Comparison of ENCODE assay signal across 7 cellular contexts in genomic region chr14:92513966-92514843, GRCh38. TPM values are rescaled to one million over a fixed set of nuclear protein-coding genes. Genes with fewer than 3 reads are reported as not detected.
A peak's percentile ranks its signal among the peaks of the same experiment; 100 is the strongest.
DNase-seq lines count a peak whose midpoint lies in the region; ATAC-seq, FAIRE-seq and TF ChIP-seq lines count a peak whose summit lies in the region.

No MANE protein-coding gene starts in this region.

- H4K20me1 ChIP-seq in KMS-11 (ENCODE audit: insufficient read depth) (no peaks in the 10 kb centered on the region), astrocyte (ENCODE audit: insufficient read depth, low read length) (peaks cover 31% of the 10 kb centered on the region)

- H3K4me3 ChIP-seq in KMS-11 (IDR thresholded peaks at IDR 0.05; ENCODE audit: insufficient read depth, low read depth, low read length): no peak overlapping the region
- H3K4me3 ChIP-seq in astrocyte (ENCODE audit: insufficient read depth, low read depth, low read length): peak overlapping the region; percentile 75

- H3K27ac ChIP-seq in KMS-11: no peak overlapping the region
- H3K27ac ChIP-seq in astrocyte (ENCODE audit: low read depth, low read length): peak overlapping the region; percentile 62

- peaks cover 18% of the 10 kb centered on the region for H3K4me1 Mint-ChIP-seq in astrocyte (ENCODE audit: low read depth, unreplicated experiment)

- no peaks in the 10 kb centered on the region for H3K9me3 Mint-ChIP-seq in astrocyte (ENCODE audit: unreplicated experiment)

- peak; percentile 28 for DNase-seq in astrocyte (ENCODE audit: low read depth)
- peak; percentile 36 for DNase-seq in iPS-NIHi7 (ENCODE audit: extremely low spot score)
- peak; percentile 33 for DNase-seq in stimulated activated CD4-positive, alpha-beta T cell treated with anti-CD3 and anti-CD28 coated beads, Interleukin-12 subunit alpha, Interleukin-12 subunit beta, amount 100 ng/mL, for 4 hours
- no peak for DNase-seq in foreskin melanocyte

- H3K9ac ChIP-seq in KMS-11 (peak overlapping the region; percentile 81), astrocyte (ENCODE audit: low read length) (peak overlapping the region; percentile 92)

- no peaks in the 10 kb centered on the region for H3K9me3 ChIP-seq in astrocyte (ENCODE audit: insufficient read depth, low read depth, low read length)

- H2AFZ ChIP-seq in KMS-11 (ENCODE audit: low read depth) (peak overlapping the region; percentile 73), astrocyte (ENCODE audit: low read depth, low read length) (peak overlapping the region; percentile 89)

- H3K36me3 ChIP-seq in KMS-11 (ENCODE audit: insufficient read depth): no peaks in the 10 kb centered on the region
- no peaks in the 10 kb centered on the region for H3K36me3 ChIP-seq in astrocyte (ENCODE audit: insufficient read depth, low read length)

- peaks cover 4% of the 10 kb centered on the region for H3K4me1 ChIP-seq in KMS-11 (ENCODE audit: low read depth, poor library complexity, severe bottlenecking)
- H3K4me1 ChIP-seq in astrocyte (ENCODE audit: insufficient read depth, low read length): peaks cover 19% of the 10 kb centered on the region

- H3K27ac Mint-ChIP-seq in astrocyte (ENCODE audit: unreplicated experiment): no peak overlapping the region

- H3K27me3 Mint-ChIP-seq in astrocyte (ENCODE audit: low read depth, unreplicated experiment): no peaks in the 10 kb centered on the region

- H3K4me2 ChIP-seq in KMS-11 (peak overlapping the region; percentile 39; the same call in 1 of the 2 replicates), astrocyte (ENCODE audit: low read length) (peak overlapping the region; percentile 96)

- H3K4me3 Mint-ChIP-seq in astrocyte (ENCODE audit: unreplicated experiment): peak overlapping the region; percentile 81

- no peaks in the 10 kb centered on the region for H3K36me3 Mint-ChIP-seq in astrocyte (ENCODE audit: low read depth, unreplicated experiment)

- no peak for TF ChIP-seq CTCF in KMS-11 (conservative IDR thresholded peaks at IDR 0.05; ENCODE audit: low read depth, low read length)
- no peak for TF ChIP-seq CTCF in astrocyte (IDR thresholded peaks at IDR 0.05; ENCODE audit: insufficient read depth, low read depth, low read length)

- FAIRE-seq in astrocyte (lab: Jason Lieb, UNC): no peak

- H3K79me2 ChIP-seq in KMS-11 (ENCODE audit: insufficient read depth, low read depth): no peaks in the 10 kb centered on the region
- H3K79me2 ChIP-seq in astrocyte (ENCODE audit: insufficient read depth, low read length): peaks cover 57% of the 10 kb centered on the region

- H3K27me3 ChIP-seq in KMS-11 (ENCODE audit: insufficient read depth, low read depth) (no peaks in the 10 kb centered on the region), astrocyte (ENCODE audit: insufficient read depth, low read length) (no peaks in the 10 kb centered on the region)

- peak; percentile 32 for ATAC-seq in GM21381 (IDR thresholded peaks at IDR 0.05; ENCODE audit: unreplicated experiment)
- no peak for ATAC-seq in GM21825 (IDR thresholded peaks at IDR 0.05; ENCODE audit: unreplicated experiment)

RNA-seq across cellular contexts. Expression of gene RIN3, which starts 0.6 kb away (rescaled TPM):
- 24.7 and 28.0 TPM in 2 replicates for total RNA-seq in astrocyte
